In genomic region chr7:130063036-130063435, GRCh38 we compare ENCODE assay signal across 8 cellular contexts. TPM values are rescaled to one million over a fixed set of nuclear protein-coding genes. Genes with fewer than 3 reads are reported as not detected.
DNase-seq lines count a peak whose midpoint lies in the region; ATAC-seq and TF ChIP-seq lines count a peak whose summit lies in the region.

No MANE protein-coding gene starts in this region.

- H3K9me3 ChIP-seq in testis, result no peaks in the 10 kb centered on the region

- H3K27ac ChIP-seq in testis, result no peak overlapping the region

- 12 to 19% methylated on average over 2 of the region's 2 CpGs for WGBS in testis, 2 donors

- H3K36me3 ChIP-seq in testis (ENCODE audit: low read depth, missing control alignments), result no peaks in the 10 kb centered on the region

- no peak overlapping the region for H3K4me3 ChIP-seq in testis

- intact Hi-C loops in testis (cut with DNase I; ENCODE audit: low total_unique reads), result no loop called here

- peak; percentile 49 to 76 (median 67) for DNase-seq in NCI-H1417 (lab: John Stamatoyannopoulos, UW)
- DNase-seq in activated CD4-positive, CD25-positive, alpha-beta regulatory T cell treated with anti-CD3 and anti-CD28 coated beads, Interleukin-2, amount 50 U/mL, for 72 hours, result peak; percentile 78
- DNase-seq in cerebellar cortex (ENCODE audit: low spot score), result peak; percentile 42
- DNase-seq in myocyte (ENCODE audit: low read depth), result peak; percentile 22
- DNase-seq in testis, result peak; percentile 40

- ATAC-seq in GM19397 (IDR thresholded peaks at IDR 0.05; ENCODE audit: unreplicated experiment) (no peak), GM19023 (IDR thresholded peaks at IDR 0.05; ENCODE audit: unreplicated experiment) (no peak)

- no peaks in the 10 kb centered on the region for H3K27me3 ChIP-seq in testis

- TF ChIP-seq POLR2A in testis (IDR thresholded peaks at IDR 0.05), result no peak

- H3K4me1 ChIP-seq in testis, result peaks cover 5% of the 10 kb centered on the region

- TF ChIP-seq CTCF in GM12872 (IDR thresholded peaks at IDR 0.05; ENCODE audit: insufficient read depth, low read depth, low read length) (peak; percentile 77), testis (IDR thresholded peaks at IDR 0.05) (peak; percentile 34 to 70 (median 41))

RNA-seq across cellular contexts. Expression of gene KLHDC10, which starts 7.3 kb away (rescaled TPM):
- 39.4 and 44.8 TPM in 2 replicates for total RNA-seq in myocyte
- 30.7 TPM for polyA plus RNA-seq in myocyte (2012)
- 10 to 100 TPM; 38.4 to 44.3 TPM for total RNA-seq in testis
- 122 TPM for polyA plus RNA-seq in testis (ENCODE audit: insufficient read depth, low read depth, low replicate concordance)

RNA-seq across cellular contexts. Expression of gene ZC3HC1, which starts 11.9 kb away (rescaled TPM):
- total RNA-seq in myocyte, result 31.9 and 38.2 TPM in 2 replicates
- 22.3 TPM for polyA plus RNA-seq in myocyte (2012)
- total RNA-seq in testis, result 10 to 100 TPM; 22.3 to 30.2 TPM
- 40.2 TPM for polyA plus RNA-seq in testis (ENCODE audit: insufficient read depth, low read depth, low replicate concordance)

Comparison
In these comparisons a context has a peak if more than half of its experiments do, and no peak if none do; other contexts are left out.
1. DNase-seq: peak in every context shown above with its lines; median percentile 78 in activated CD4-positive, CD25-positive, alpha-beta regulatory T cell treated with anti-CD3 and anti-CD28 coated beads, Interleukin-2, amount 50 U/mL, for 72 hours; 67 in NCI-H1417; 42 in cerebellar cortex; 40 in testis; 22 in myocyte.